ENCODE assay signal across 9 cellular contexts in the genomic region with DNA sequence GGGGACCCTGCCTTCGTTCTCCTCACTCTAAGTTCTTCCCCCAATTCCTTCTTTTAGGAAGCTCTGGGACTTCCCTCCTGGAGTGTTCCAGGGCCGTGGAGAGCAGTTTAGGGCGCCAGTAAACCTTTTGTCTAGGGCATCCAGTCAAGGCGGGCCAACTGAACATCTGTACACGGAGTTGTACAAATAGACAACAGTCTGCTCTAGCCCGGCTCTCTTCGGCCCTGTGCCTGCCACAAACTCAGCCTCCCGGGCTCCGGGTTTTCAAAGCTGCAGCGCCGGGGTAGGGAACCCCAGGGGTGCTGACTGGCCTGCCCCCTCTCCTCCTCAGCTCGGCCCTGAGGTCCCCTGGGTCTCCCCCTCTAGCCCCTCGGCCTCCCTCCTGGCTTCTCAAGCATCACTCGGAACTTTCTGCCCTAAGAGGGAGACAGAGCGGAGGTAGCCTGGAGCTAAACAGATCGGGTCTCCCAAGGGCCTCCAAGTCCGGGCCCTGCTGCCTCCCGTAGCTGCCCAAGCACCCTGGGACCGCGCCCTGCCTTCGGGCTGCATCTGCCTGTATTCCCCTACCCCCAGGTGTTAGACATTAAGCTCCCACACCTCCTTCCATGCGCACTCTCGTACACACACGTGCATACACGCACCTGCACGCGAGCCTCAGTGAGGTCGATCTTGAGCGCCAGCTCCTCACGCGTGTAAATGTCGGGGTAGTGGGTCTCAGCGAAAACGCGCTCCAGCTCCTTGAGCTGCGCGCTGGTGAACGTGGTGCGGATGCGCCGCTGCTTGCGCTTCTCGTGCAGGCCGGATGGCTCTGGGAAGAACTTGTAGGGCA. TPM values are rescaled to one million over a fixed set of nuclear protein-coding genes. Genes with fewer than 3 reads are reported as not detected.
DNase-seq lines count a peak whose midpoint lies in the region; ATAC-seq and TF ChIP-seq lines count a peak whose summit lies in the region.
"Had no signal": no experiment of that assay in that cellular context is flagged by ENCODE, and none has a peak within 500 bp of the region (broad histone marks: within the 10 kb centered on the region; RNA-seq: fewer than 3 reads in every experiment).

No MANE protein-coding gene starts in this region.

- H3K9me3 Mint-ChIP-seq in activated CD8-positive, alpha-beta T cell treated with anti-CD3 and anti-CD28 coated beads for 36 hours = no peaks in the 10 kb centered on the region

- POLR2A ChIA-PET in activated CD8-positive, alpha-beta T cell treated with anti-CD3 and anti-CD28 coated beads for 36 hours (lab: Charles Lee) = interaction anchor here (0.7 to 1.4 kb wide), 5 partner anchors 11 to 548 kb away, joined by 3 to 4 read pairs (median 3); no protein-coding TSS in a partner anchor

- ATAC-seq in activated CD8-positive, alpha-beta T cell treated with anti-CD3 and anti-CD28 coated beads for 36 hours = no peak

- no peaks in the 10 kb centered on the region for H4K20me1 ChIP-seq in MM.1S (ENCODE audit: insufficient read depth, low read length)

- H3K4me1 Mint-ChIP-seq in activated CD8-positive, alpha-beta T cell treated with anti-CD3 and anti-CD28 coated beads for 36 hours (ENCODE audit: low read depth) = peaks cover 22% of the 10 kb centered on the region

- no peaks in the 10 kb centered on the region for H3F3A ChIP-seq in MM.1S (ENCODE audit: insufficient read depth, low read length)

- H3K4me1 ChIP-seq in iPS-18a (ENCODE audit: control insufficient read depth, low read depth, low read length) (peaks cover 26% of the 10 kb centered on the region), spleen (peaks cover 21 to 66% (median 48%) of the 10 kb centered on the region in 6 donors), MM.1S (ENCODE audit: low read length) (no peaks in the 10 kb centered on the region)

- CTCF ChIA-PET in activated CD8-positive, alpha-beta T cell treated with anti-CD3 and anti-CD28 coated beads for 36 hours (lab: Charles Lee) = interaction anchor here (0.6 to 1.8 kb wide), 2 partner anchors 15 to 190 kb away, joined by 3 to 8 read pairs; no protein-coding TSS in a partner anchor

- H3K4me3 ChIP-seq in iPS-18a (ENCODE audit: low read length) (peak overlapping the region; percentile 36), spleen (peak overlapping the region in 6 of 8 donors; percentile 29 to 64 (median 32)), MM.1S (ENCODE audit: low read length) (no peak overlapping the region)
- H3K4me3 ChIP-seq: A549 had no signal

- DNase-seq in DMS79 treated with DMSO at 0.1 percent for 48 hours (lab: John Stamatoyannopoulos, UW) (peak; percentile 31), DMS79 (lab: John Stamatoyannopoulos, UW) (no peak), spleen (peak; percentile 76), NCI-H2171 (lab: John Stamatoyannopoulos, UW) (no peak), MM.1S (no peak), NCI-H146 (lab: John Stamatoyannopoulos, UW) (no peak)
- peak; percentile 29 for DNase-seq in activated CD8-positive, alpha-beta T cell treated with anti-CD3 and anti-CD28 coated beads for 36 hours

- no peak for TF ChIP-seq CTCF in activated CD8-positive, alpha-beta T cell treated with anti-CD3 and anti-CD28 coated beads for 36 hours (IDR thresholded peaks at IDR 0.05)
- TF ChIP-seq CTCF in spleen (IDR thresholded peaks at IDR 0.05 in 8 of 11, conservative IDR thresholded peaks at IDR 0.05 in 3 of 11) (no peak), MM.1S (IDR thresholded peaks at IDR 0.05; ENCODE audit: low read length) (no peak)

- H3K36me3 Mint-ChIP-seq in activated CD8-positive, alpha-beta T cell treated with anti-CD3 and anti-CD28 coated beads for 36 hours (ENCODE audit: low read depth) = peaks cover 12% of the 10 kb centered on the region

- H3K27ac ChIP-seq in iPS-18a (ENCODE audit: low read length) = no peak overlapping the region
- H3K27ac ChIP-seq in spleen = no peak overlapping the region
- no peak overlapping the region for H3K27ac ChIP-seq in MM.1S (ENCODE audit: low read length)
- H3K27ac ChIP-seq: A549 had no signal

- no peak overlapping the region for H3K27ac Mint-ChIP-seq in activated CD8-positive, alpha-beta T cell treated with anti-CD3 and anti-CD28 coated beads for 36 hours

- WGBS in spleen, 5 donors = 4 to 8% (median 6%) methylated on average over 36 to 44 of the region's 44 CpGs

- H3K79me2 ChIP-seq in MM.1S (ENCODE audit: low read length) = no peaks in the 10 kb centered on the region

- H3K27me3 Mint-ChIP-seq in activated CD8-positive, alpha-beta T cell treated with anti-CD3 and anti-CD28 coated beads for 36 hours = peaks cover 45% of the 10 kb centered on the region

- no peak overlapping the region for H2AFZ ChIP-seq in MM.1S (ENCODE audit: low read length)

- TF ChIP-seq POLR2A in spleen (IDR thresholded peaks at IDR 0.05) = no peak

- intact Hi-C loops in activated CD8-positive, alpha-beta T cell treated with anti-CD3 and anti-CD28 coated beads for 36 hours (cut with micrococcal nuclease) = no loop called here
- intact Hi-C loops in spleen (cut with DNase I; ENCODE audit: low total_unique reads) = no loop called here

- H3K36me3 ChIP-seq in iPS-18a (ENCODE audit: control insufficient read depth, low read depth, low read length) (peaks cover 17% of the 10 kb centered on the region), spleen (peaks cover 0 to 32% (median 27%) of the 10 kb centered on the region in 6 donors), MM.1S (replicated peaks; ENCODE audit: insufficient read depth, low read length) (no peaks in the 10 kb centered on the region)

- H3K9ac ChIP-seq in iPS-18a (ENCODE audit: low read length) (no peak overlapping the region), MM.1S (ENCODE audit: low read length) (no peak overlapping the region)

- H3K9me3 ChIP-seq in iPS-18a (ENCODE audit: control insufficient read depth, low read depth, low read length) (no peaks in the 10 kb centered on the region), spleen (peaks cover 0 to 7% (median 0%) of the 10 kb centered on the region in 8 donors), MM.1S (replicated peaks; ENCODE audit: insufficient read depth, low read length) (no peaks in the 10 kb centered on the region)

- H3K27me3 ChIP-seq in iPS-18a (ENCODE audit: control insufficient read depth, insufficient read depth, low read length) (peaks cover 75% of the 10 kb centered on the region), spleen (replicated peaks in 1 of 7) (peaks cover 9 to 73% (median 68%) of the 10 kb centered on the region in 7 donors), MM.1S (replicated peaks; ENCODE audit: insufficient read depth, low read length) (peaks cover 38% of the 10 kb centered on the region)

- no peaks in the 10 kb centered on the region for H3K9me2 ChIP-seq in MM.1S (replicated peaks; ENCODE audit: insufficient read depth, low read length)

- peak overlapping the region; percentile 62 for H3K4me3 Mint-ChIP-seq in activated CD8-positive, alpha-beta T cell treated with anti-CD3 and anti-CD28 coated beads for 36 hours

- no peak overlapping the region for H3K4me2 ChIP-seq in MM.1S (ENCODE audit: low read depth, low read length)
- H3K4me2 ChIP-seq: A549 had no signal

RNA-seq across cellular contexts. Expression of a gene that starts 3.3 kb away (rescaled TPM):
- total RNA-seq in activated CD8-positive, alpha-beta T cell treated with anti-CD3 and anti-CD28 coated beads for 36 hours = not detected
- not detected for total RNA-seq in spleen
- polyA plus RNA-seq in spleen = under 1 TPM in 1 of 3 donors, not detected in 2; 0.33 TPM
- polyA plus RNA-seq: A549 had no signal

RNA-seq across cellular contexts. Expression of a gene that starts 16.1 kb away (rescaled TPM):
- 10 to 100 TPM; 75.9 to 78.4 TPM for total RNA-seq in activated CD8-positive, alpha-beta T cell treated with anti-CD3 and anti-CD28 coated beads for 36 hours
- 100 to 1,000 TPM in 6 of 7 donors, 10 to 100 TPM in 1; 93.4 to 177 (median 141) TPM for total RNA-seq in spleen
- polyA plus RNA-seq in spleen = 100 to 1,000 TPM in 1 of 3 donors, 10 to 100 TPM in 2; 28.2 to 104 (median 52.6) TPM

RNA-seq across cellular contexts. Expression of a gene that starts 24.1 kb away (rescaled TPM):
- not detected for total RNA-seq in activated CD8-positive, alpha-beta T cell treated with anti-CD3 and anti-CD28 coated beads for 36 hours
- 10 to 100 TPM; 18.9 to 62.3 (median 23.1) TPM for total RNA-seq in spleen
- polyA plus RNA-seq in spleen = 10 to 100 TPM; 16.1 to 26.6 (median 20.7) TPM
- polyA plus RNA-seq: A549 had no signal

RNA-seq across cellular contexts. Expression of a gene that starts 48.7 kb away (rescaled TPM):
- not detected for total RNA-seq in activated CD8-positive, alpha-beta T cell treated with anti-CD3 and anti-CD28 coated beads for 36 hours
- total RNA-seq in spleen = not detected
- under 1 TPM in 1 of 3 donors, not detected in 2; 0.10 TPM for polyA plus RNA-seq in spleen

Comparison
In these comparisons a context has a peak if more than half of its experiments do, and no peak if none do; other contexts are left out.
1. DNase-seq: peak in DMS79 treated with DMSO at 0.1 percent for 48 hours (single experiment), activated CD8-positive, alpha-beta T cell treated with anti-CD3 and anti-CD28 coated beads for 36 hours (single experiment) and spleen (single experiment); none in DMS79 (single experiment), NCI-H2171 (single experiment), MM.1S (single experiment) and NCI-H146 (single experiment).
2. RNA of a gene that starts 24.1 kb away (total RNA-seq): 18.9 to 62.3 TPM in spleen; not detected in activated CD8-positive, alpha-beta T cell treated with anti-CD3 and anti-CD28 coated beads for 36 hours; every median in the first group is over 10 times any median in the second.